13 cellular contexts compared by ENCODE assay signal in the genomic region with DNA sequence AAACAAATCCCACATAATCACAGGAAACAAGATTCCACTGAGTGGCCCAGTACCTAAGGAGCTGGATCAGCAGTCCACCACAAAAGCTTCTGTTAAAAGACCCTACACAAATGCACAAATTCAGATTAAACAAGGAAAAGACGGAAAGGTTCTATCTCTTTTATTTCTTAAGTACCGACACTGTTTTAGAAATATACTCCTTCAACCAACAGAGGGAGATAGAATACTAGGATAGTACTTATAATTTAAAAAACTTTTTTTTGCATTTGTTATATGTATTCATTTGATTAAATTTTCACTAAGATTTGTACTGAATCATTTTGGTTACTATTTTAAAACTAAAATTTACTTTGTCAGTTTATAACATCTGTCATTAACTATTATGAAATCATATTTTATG. TPM values are rescaled to one million over a fixed set of nuclear protein-coding genes. Genes with fewer than 3 reads are reported as not detected.
DNase-seq lines count a peak whose midpoint lies in the region; ATAC-seq and TF ChIP-seq lines count a peak whose summit lies in the region.
"Had no signal": no experiment of that assay in that cellular context is flagged by ENCODE, and none has a peak within 500 bp of the region (broad histone marks: within the 10 kb centered on the region; RNA-seq: fewer than 3 reads in every experiment).

No MANE protein-coding gene starts in this region.

- H3K27me3 Mint-ChIP-seq in stimulated activated naive B cell treated with anti-CD40 and anti-IgM and Interleukin-4, amounts not matched to agents 10 μg/mL and 1 μg/mL and 100 μg/mL, for 72 hours = no peaks in the 10 kb centered on the region

- intact Hi-C loops in heart left ventricle (cut with DNase I) = loop anchor here (1.0 to 10.0 kb wide), 11 partner anchors 192 to 784 kb away; a partner anchor contains a TSS
- intact Hi-C loops in cardiac septum (cut with DNase I) = no loop called here
- intact Hi-C loops in upper lobe of right lung (cut with DNase I) = loop anchor here (5.0 kb wide), 1 partner anchor 414 kb away; no protein-coding TSS in a partner anchor

- H3K9ac ChIP-seq in mesenchymal stem cell (ENCODE audit: low read length) = peak overlapping the region; percentile 88

- no peak overlapping the region for H3K27ac ChIP-seq in heart left ventricle
- H3K27ac ChIP-seq in mesenchymal stem cell (ENCODE audit: low read length, poor library complexity, severe bottlenecking) = no peak overlapping the region
- no peak overlapping the region for H3K27ac ChIP-seq in upper lobe of right lung
- H3K27ac ChIP-seq: HL-60 had no signal

- DNase-seq in heart left ventricle (no peak), cardiac septum (ENCODE audit: low spot score) (no peak), dedifferentiated amniotic fluid mesenchymal stem cell (ENCODE audit: extremely low spot score) (peak; percentile 57), mesenchymal stem cell (peak; percentile 29), upper lobe of right lung (no peak), cerebellar nuclear complex (lab: John Stamatoyannopoulos, UW) (no peak)
- DNase-seq in stimulated activated naive B cell treated with anti-CD40 and anti-IgM and Interleukin-4, amounts not matched to agents 10 μg/mL and 1 μg/mL and 100 μg/mL, for 72 hours = no peak
- DNase-seq: activated CD4-positive, alpha-beta T cell treated with anti-CD3 and anti-CD28 coated beads for 48 hours; amniotic stem cell; NCI-H1694; retina had no signal

- no peaks in the 10 kb centered on the region for H3K9me3 Mint-ChIP-seq in stimulated activated naive B cell treated with anti-CD40 and anti-IgM and Interleukin-4, amounts not matched to agents 10 μg/mL and 1 μg/mL and 100 μg/mL, for 72 hours

- H3K36me3 ChIP-seq in heart left ventricle (peaks cover 0 to 56% (median 0%) of the 10 kb centered on the region in 9 donors), mesenchymal stem cell (ENCODE audit: control insufficient read depth in 1 of 2, insufficient read depth in 2 of 2, low read depth in 1 of 2, low read length in 2 of 2) (peaks cover 0 to 44% of the 10 kb centered on the region in 2 experiments), upper lobe of right lung (no peaks in the 10 kb centered on the region)

- no peak overlapping the region for H4K91ac ChIP-seq in mesenchymal stem cell (ENCODE audit: low read length)

- H2AFZ ChIP-seq in mesenchymal stem cell (ENCODE audit: low read depth, low read length) = no peak overlapping the region

- peaks cover 1% of the 10 kb centered on the region for H3K79me1 ChIP-seq in mesenchymal stem cell (replicated peaks; ENCODE audit: low read length, poor library complexity, severe bottlenecking)

- no peak overlapping the region for H2AK5ac ChIP-seq in mesenchymal stem cell (ENCODE audit: low read length, severe bottlenecking)

- no peak for ATAC-seq in heart left ventricle
- ATAC-seq in upper lobe of right lung = no peak
- no peak for ATAC-seq in GM21447 (IDR thresholded peaks at IDR 0.05; ENCODE audit: unreplicated experiment)
- no peak for ATAC-seq in stimulated activated naive B cell treated with anti-CD40 and anti-IgM and Interleukin-4, amounts not matched to agents 10 μg/mL and 1 μg/mL and 100 μg/mL, for 72 hours (replicated peaks)

- H3K4me1 Mint-ChIP-seq in stimulated activated naive B cell treated with anti-CD40 and anti-IgM and Interleukin-4, amounts not matched to agents 10 μg/mL and 1 μg/mL and 100 μg/mL, for 72 hours = no peaks in the 10 kb centered on the region

- H3K23ac ChIP-seq in mesenchymal stem cell (ENCODE audit: low read length in 2 of 2) = no peak overlapping the region

- H4K8ac ChIP-seq in mesenchymal stem cell (ENCODE audit: low read length) = no peak overlapping the region

- H3K4me3 Mint-ChIP-seq in stimulated activated naive B cell treated with anti-CD40 and anti-IgM and Interleukin-4, amounts not matched to agents 10 μg/mL and 1 μg/mL and 100 μg/mL, for 72 hours = no peak overlapping the region

- H2BK15ac ChIP-seq in mesenchymal stem cell (ENCODE audit: low read depth, poor library complexity, severe bottlenecking) = no peak overlapping the region

- no peak for TF ChIP-seq POLR2A in heart left ventricle (IDR thresholded peaks at IDR 0.05)

- TF ChIP-seq CTCF in heart left ventricle (IDR thresholded peaks at IDR 0.05) = peak; percentile 12 to 67 (median 55)
- peak; percentile 55 for TF ChIP-seq CTCF in upper lobe of right lung (IDR thresholded peaks at IDR 0.05)

- H2BK5ac ChIP-seq in mesenchymal stem cell (ENCODE audit: low read depth, low read length, poor library complexity, severe bottlenecking) = no peak overlapping the region

- no peak overlapping the region for H3K4me2 ChIP-seq in mesenchymal stem cell (ENCODE audit: low read length, poor library complexity, severe bottlenecking)

- H3K27ac Mint-ChIP-seq in stimulated activated naive B cell treated with anti-CD40 and anti-IgM and Interleukin-4, amounts not matched to agents 10 μg/mL and 1 μg/mL and 100 μg/mL, for 72 hours = no peak overlapping the region

- H3K9me3 ChIP-seq in heart left ventricle (no peaks in the 10 kb centered on the region), mesenchymal stem cell (ENCODE audit: control insufficient read depth, low read length) (no peaks in the 10 kb centered on the region), upper lobe of right lung (no peaks in the 10 kb centered on the region)

- H3K4me3 ChIP-seq in heart left ventricle (no peak overlapping the region), mesenchymal stem cell (ENCODE audit: insufficient read depth in 1 of 2, low read depth in 1 of 2, low read length in 2 of 2) (no peak overlapping the region), upper lobe of right lung (no peak overlapping the region)

- 27 to 40% (median 37%) methylated on average over 2 of the region's 2 CpGs for WGBS in heart left ventricle, 4 donors
- WGBS in mesenchymal stem cell = no CpG with 5 or more reads among the region's 2 CpGs

- H3K14ac ChIP-seq in mesenchymal stem cell (ENCODE audit: low read length in 2 of 2) = no peak overlapping the region

- no peaks in the 10 kb centered on the region for H3K4me1 ChIP-seq in heart left ventricle
- H3K4me1 ChIP-seq in mesenchymal stem cell (ENCODE audit: control insufficient read depth, insufficient read depth, low read depth, low read length) = no peaks in the 10 kb centered on the region
- no peaks in the 10 kb centered on the region for H3K4me1 ChIP-seq in upper lobe of right lung

- no peak overlapping the region for H2BK120ac ChIP-seq in mesenchymal stem cell (ENCODE audit: low read depth, low read length)

- H3K27me3 ChIP-seq in heart left ventricle = no peaks in the 10 kb centered on the region
- no peaks in the 10 kb centered on the region for H3K27me3 ChIP-seq in mesenchymal stem cell (ENCODE audit: control insufficient read depth in 1 of 2, insufficient read depth in 1 of 2, low read length in 2 of 2)
- no peaks in the 10 kb centered on the region for H3K27me3 ChIP-seq in upper lobe of right lung

- no peak overlapping the region for H3K4ac ChIP-seq in mesenchymal stem cell (ENCODE audit: low read depth in 1 of 2, low read length in 2 of 2)

- H2BK12ac ChIP-seq in mesenchymal stem cell (ENCODE audit: low read length in 2 of 2) = no peak overlapping the region

- no peak overlapping the region for H3K18ac ChIP-seq in mesenchymal stem cell (ENCODE audit: low read depth in 1 of 2, low read length in 2 of 2)

- peaks cover 33 to 45% of the 10 kb centered on the region in 2 donors for H3K36me3 Mint-ChIP-seq in stimulated activated naive B cell treated with anti-CD40 and anti-IgM and Interleukin-4, amounts not matched to agents 10 μg/mL and 1 μg/mL and 100 μg/mL, for 72 hours

RNA-seq across cellular contexts. Expression of a gene that starts 12.5 kb away (rescaled TPM):
- total RNA-seq in heart left ventricle (1 to 10 TPM in 4 of 9 donors, under 1 TPM in 5; 0.36 to 6.3 (median 0.97) TPM), cardiac septum (1.6 TPM), upper lobe of right lung (4.3 TPM)
- polyA plus RNA-seq in heart left ventricle = 1 to 10 TPM in 1 of 2 donors, under 1 TPM in 1; 0.30 to 1.2 TPM
- 2.1 TPM for polyA plus RNA-seq in mesenchymal stem cell (2013, experiment 1 of 2)
- polyA plus RNA-seq in mesenchymal stem cell (2013, experiment 2 of 2) = 1.9 TPM

Comparison
In these comparisons a context has a peak if more than half of its experiments do, and no peak if none do; other contexts are left out.
1. DNase-seq: peak in dedifferentiated amniotic fluid mesenchymal stem cell (single experiment) and mesenchymal stem cell (single experiment); none in heart left ventricle (0 of 5), cardiac septum (single experiment), upper lobe of right lung (single experiment), stimulated activated naive B cell treated with anti-CD40 and anti-IgM and Interleukin-4, amounts not matched to agents 10 μg/mL and 1 μg/mL and 100 μg/mL, for 72 hours (single experiment) and cerebellar nuclear complex (0 of 2).